12 cellular contexts compared by ENCODE assay signal in genomic region chr15:59294574-59294960, GRCh38.
A peak's percentile ranks its signal among the peaks of the same experiment; 100 is the strongest.
DNase-seq lines count a peak whose midpoint lies in the region; TF ChIP-seq lines count a peak whose summit lies in the region.
"Had no signal": no experiment of that assay in that cellular context is flagged by ENCODE, and none has a peak within 500 bp of the region (broad histone marks: within the 10 kb centered on the region; RNA-seq: fewer than 3 reads in every experiment).

No MANE protein-coding gene starts in this region.

- H3K79me2 ChIP-seq in ACC112 (ENCODE audit: control insufficient read depth, insufficient read depth, low read length, unreplicated experiment) (peaks cover 67% of the 10 kb centered on the region), OCI-LY1 (ENCODE audit: insufficient read depth, low read length) (peaks cover 18% of the 10 kb centered on the region; the same call in 1 of the 2 replicates)

- TF ChIP-seq CTCF in OCI-LY1 (IDR thresholded peaks at IDR 0.05; ENCODE audit: low read length): no peak
- TF ChIP-seq CTCF in testis (IDR thresholded peaks at IDR 0.05): no peak

- H3K18ac ChIP-seq in neuronal stem cell (ENCODE audit: low read length): no peak overlapping the region

- no peak overlapping the region for H3K9ac ChIP-seq in OCI-LY1 (ENCODE audit: low read length)
- H3K9ac ChIP-seq in neuronal stem cell (ENCODE audit: low read depth, low read length, poor library complexity): no peak overlapping the region
- H3K9ac ChIP-seq: KMS-11 had no signal

- peaks cover 62% of the 10 kb centered on the region for H3K4me1 ChIP-seq in ACC112 (ENCODE audit: control insufficient read depth, insufficient read depth, low read length, unreplicated experiment)
- peaks cover 78% of the 10 kb centered on the region for H3K4me1 ChIP-seq in OCI-LY1 (ENCODE audit: insufficient read depth, low read length, severe bottlenecking)
- peaks cover 26 to 32% of the 10 kb centered on the region in 2 donors for H3K4me1 ChIP-seq in neuronal stem cell (ENCODE audit: control insufficient read depth in 2 of 2, insufficient read depth in 1 of 2, low read depth in 1 of 2, low read length in 2 of 2)
- H3K4me1 ChIP-seq in testis: no peaks in the 10 kb centered on the region

- H3K14ac ChIP-seq in neuronal stem cell (ENCODE audit: low read length): no peak overlapping the region

- H2BK120ac ChIP-seq in neuronal stem cell (ENCODE audit: low read depth, low read length): no peak overlapping the region

- H3K4me2 ChIP-seq in OCI-LY1 (ENCODE audit: low read length) (no peak overlapping the region), neuronal stem cell (ENCODE audit: insufficient read depth, low read length, poor library complexity, severe bottlenecking) (no peak overlapping the region)
- H3K4me2 ChIP-seq: KMS-11 had no signal

- no peak overlapping the region for H2BK12ac ChIP-seq in neuronal stem cell (ENCODE audit: low read length)

- H2AK5ac ChIP-seq in neuronal stem cell (ENCODE audit: low read depth, low read length): no peak overlapping the region

- intact Hi-C loops in testis (cut with DNase I; ENCODE audit: low total_unique reads): no loop called here

- H3K4me3 ChIP-seq in ACC112 (ENCODE audit: low read depth, low read length): peak overlapping the region; percentile 61; the same call in 1 of the 2 replicates
- H3K4me3 ChIP-seq in OCI-LY1 (ENCODE audit: low read depth, low read length, poor library complexity, severe bottlenecking): no peak overlapping the region
- H3K4me3 ChIP-seq in neuronal stem cell (ENCODE audit: low read length in 2 of 2): no peak overlapping the region
- H3K4me3 ChIP-seq in testis: no peak overlapping the region

- no peak for TF ChIP-seq POLR2A in testis (IDR thresholded peaks at IDR 0.05)

- H3K9me3 ChIP-seq in OCI-LY1 (ENCODE audit: low read length): no peaks in the 10 kb centered on the region
- no peaks in the 10 kb centered on the region for H3K9me3 ChIP-seq in neuronal stem cell (replicated peaks in 1 of 2; ENCODE audit: control insufficient read depth in 2 of 2, insufficient read depth in 1 of 2, low read depth in 1 of 2, low read length in 2 of 2)
- H3K9me3 ChIP-seq in testis: no peaks in the 10 kb centered on the region

- no peak overlapping the region for H3K23ac ChIP-seq in neuronal stem cell (ENCODE audit: low read depth, low read length, poor library complexity)

- no peak overlapping the region for H2BK5ac ChIP-seq in neuronal stem cell (ENCODE audit: low read length)

- no peaks in the 10 kb centered on the region for H3F3A ChIP-seq in OCI-LY1 (ENCODE audit: insufficient read depth, low read length)

- H4K91ac ChIP-seq in neuronal stem cell (ENCODE audit: low read depth, low read length, poor library complexity): no peak overlapping the region

- H3K27ac ChIP-seq in ACC112 (ENCODE audit: low read depth, low read length) (peak overlapping the region; percentile 98), OCI-LY1 (ENCODE audit: low read depth, low read length, poor library complexity, severe bottlenecking) (peak overlapping the region; percentile 14), neuronal stem cell (replicated peaks; ENCODE audit: low read length) (no peak overlapping the region), testis (no peak overlapping the region)
- H3K27ac ChIP-seq: KMS-11 had no signal

- H3K27me3 ChIP-seq in ACC112 (ENCODE audit: insufficient read depth, low read length) (no peaks in the 10 kb centered on the region), OCI-LY1 (ENCODE audit: insufficient read depth, low read length) (no peaks in the 10 kb centered on the region), neuronal stem cell (ENCODE audit: control insufficient read depth in 3 of 3, insufficient read depth in 3 of 3, low read depth in 1 of 3, low read length in 3 of 3) (no peaks in the 10 kb centered on the region), testis (no peaks in the 10 kb centered on the region)

- peak overlapping the region; percentile 9 for H2BK15ac ChIP-seq in neuronal stem cell (ENCODE audit: low read length)

- H4K8ac ChIP-seq in neuronal stem cell (ENCODE audit: low read depth, low read length): no peak overlapping the region

- WGBS in neuronal stem cell (ENCODE audit: extremely low coverage in 2 of 2, insufficient read length in 2 of 2, insufficient replicate concordance in 1 of 2), 2 donors: no CpG with 5 or more reads among the region's 2 CpGs
- 90 to 93% methylated on average over 2 of the region's 2 CpGs for WGBS in testis, 2 donors

- H3K79me1 ChIP-seq in neuronal stem cell (ENCODE audit: low read depth, low read length): no peaks in the 10 kb centered on the region

- no peaks in the 10 kb centered on the region for H3K9me2 ChIP-seq in OCI-LY1 (ENCODE audit: low read depth, low read length)

- H3K4ac ChIP-seq in neuronal stem cell (ENCODE audit: low read length): no peak overlapping the region

- H3K36me3 ChIP-seq in ACC112 (ENCODE audit: insufficient read depth, low read length) (no peaks in the 10 kb centered on the region), OCI-LY1 (ENCODE audit: insufficient read depth, low read length) (0 out of 2 replicates have a peak, but pooled peaks cover 4% of the 10 kb centered on the region), neuronal stem cell (replicated peaks in 1 of 2; ENCODE audit: control insufficient read depth in 2 of 2, insufficient read depth in 2 of 2, low read length in 2 of 2) (no peaks in the 10 kb centered on the region), testis (ENCODE audit: low read depth, missing control alignments) (no peaks in the 10 kb centered on the region)

- H2AFZ ChIP-seq in ACC112 (ENCODE audit: low read length, unreplicated experiment) (no peak overlapping the region), OCI-LY1 (ENCODE audit: low read length) (no peak overlapping the region), neuronal stem cell (ENCODE audit: low read length) (no peak overlapping the region)

- DNase-seq in dermis blood vessel endothelial cell (peak; percentile 21), neuronal stem cell (ENCODE audit: low spot score) (no peak), DMS 273 (lab: John Stamatoyannopoulos, UW; ENCODE audit: unreplicated experiment) (no peak), NCI-H446 (lab: John Stamatoyannopoulos, UW) (no peak), testis (no peak), Ammon's horn (ENCODE audit: low spot score) (no peak)
- DNase-seq: activated CD4-positive, alpha-beta T cell treated with anti-CD3 and anti-CD28 coated beads for 36 hours; activated effector memory CD4-positive, alpha-beta T cell treated with Interleukin-2 at 50 U/mL for 16 hours; NCI-H2227 treated with DMSO at 0.1 percent for 48 hours had no signal

- no peaks in the 10 kb centered on the region for H4K20me1 ChIP-seq in OCI-LY1 (ENCODE audit: insufficient read depth, low read length)

Comparison
In these comparisons a context has a peak if more than half of its experiments do, and no peak if none do; other contexts are left out.
1. H3K27ac ChIP-seq: peak in ACC112 (single experiment) and OCI-LY1 (single experiment); none in neuronal stem cell (single experiment) and testis (0 of 2).